In genomic region chr11:6925007-6925577, GRCh38 we compare ENCODE assay signal across 24 cellular contexts. TPM values are rescaled to one million over a fixed set of nuclear protein-coding genes. Genes with fewer than 3 reads are reported as not detected.
DNase-seq lines count a peak whose midpoint lies in the region; ATAC-seq and TF ChIP-seq lines count a peak whose summit lies in the region.
"Had no signal": no experiment of that assay in that cellular context is flagged by ENCODE, and none has a peak within 500 bp of the region (broad histone marks: within the 10 kb centered on the region; RNA-seq: fewer than 3 reads in every experiment).

No MANE protein-coding gene starts in this region.

- no peaks in the 10 kb centered on the region for H3K27me3 ChIP-seq in iPS-15b (ENCODE audit: control insufficient read depth, insufficient read depth, low read length)
- H3K27me3 ChIP-seq: MG63 had no signal

- H3K9me3 ChIP-seq in iPS-15b (ENCODE audit: control insufficient read depth, insufficient read depth, low read length), result no peaks in the 10 kb centered on the region
- H3K9me3 ChIP-seq: BE2C, MG63 had no signal

- H3K36me3 Mint-ChIP-seq in natural killer cell (no peaks in the 10 kb centered on the region), WTC11 (no peaks in the 10 kb centered on the region)
- peaks cover 5% of the 10 kb centered on the region for H3K36me3 Mint-ChIP-seq in natural killer cell treated with Interleukin-12 subunit alpha and Interleukin-12 subunit beta and Interleukin-15 and Interleukin-18, amount 100 ng/mL, for 72 hours
- H3K36me3 Mint-ChIP-seq: activated CD8-positive, alpha-beta memory T cell treated with anti-CD3 and anti-CD28 coated beads, Interleukin-2, amount 10 ng/mL, durations not matched to agents 7 days and 5 days had no signal

- H3K4me1 ChIP-seq in iPS-15b (ENCODE audit: control insufficient read depth, insufficient read depth, low read length), result peaks cover 2% of the 10 kb centered on the region
- H3K4me1 ChIP-seq: BE2C had no signal

- H3K9ac ChIP-seq in iPS-15b (ENCODE audit: low read depth, low read length), result no peak overlapping the region

- DNase-seq in natural killer cell (no peak), WTC11 (ENCODE audit: low spot score) (no peak), middle frontal gyrus (ENCODE audit: extremely low spot score, low spot score) (no peak), NCI-H2171 treated with DMSO at 0.1 percent for 48 hours (lab: John Stamatoyannopoulos, UW) (no peak), hepatic stellate cell (ENCODE audit: low spot score) (no peak)
- no peak for DNase-seq in natural killer cell treated with Interleukin-12 subunit alpha and Interleukin-12 subunit beta and Interleukin-15 and Interleukin-18, amount 100 ng/mL, for 72 hours (ENCODE audit: low spot score)
- DNase-seq: activated CD8-positive, alpha-beta memory T cell treated with anti-CD3 and anti-CD28 coated beads, Interleukin-2, amount 10 ng/mL, durations not matched to agents 7 days and 5 days; aorta; BE2C; DMS79 treated with DMSO at 0.1 percent for 48 hours; NCI-H1436 treated with DMSO at 0.1 percent for 48 hours; retina had no signal

- H3K27me3 Mint-ChIP-seq in natural killer cell (ENCODE audit: low read depth in 2 of 2), result peaks cover 8 to 71% of the 10 kb centered on the region in 2 donors
- H3K27me3 Mint-ChIP-seq in natural killer cell treated with Interleukin-12 subunit alpha and Interleukin-12 subunit beta and Interleukin-15 and Interleukin-18, amount 100 ng/mL, for 72 hours, result peaks cover 37 to 63% of the 10 kb centered on the region in 2 donors
- H3K27me3 Mint-ChIP-seq in WTC11 (ENCODE audit: low read depth), result no peaks in the 10 kb centered on the region; the same call in 1 of the 2 replicates

- H3K36me3 ChIP-seq in iPS-15b (ENCODE audit: control insufficient read depth, insufficient read depth, low read length), result no peaks in the 10 kb centered on the region
- H3K36me3 ChIP-seq: BE2C had no signal

- H3K4me1 Mint-ChIP-seq in natural killer cell (peaks cover 17 to 22% of the 10 kb centered on the region in 2 donors), WTC11 (peaks cover 31% of the 10 kb centered on the region)
- peaks cover 10 to 16% of the 10 kb centered on the region in 2 donors for H3K4me1 Mint-ChIP-seq in natural killer cell treated with Interleukin-12 subunit alpha and Interleukin-12 subunit beta and Interleukin-15 and Interleukin-18, amount 100 ng/mL, for 72 hours (ENCODE audit: low read depth in 2 of 2)

- H3K9me3 Mint-ChIP-seq in natural killer cell (peaks cover 0 to 4% of the 10 kb centered on the region in 2 donors), WTC11 (no peaks in the 10 kb centered on the region)
- H3K9me3 Mint-ChIP-seq in natural killer cell treated with Interleukin-12 subunit alpha and Interleukin-12 subunit beta and Interleukin-15 and Interleukin-18, amount 100 ng/mL, for 72 hours, result peaks cover 10% of the 10 kb centered on the region
- H3K9me3 Mint-ChIP-seq: central memory CD8-positive, alpha-beta T cell had no signal

- no peak for ATAC-seq in natural killer cell
- no peak for ATAC-seq in natural killer cell treated with Interleukin-12 subunit alpha and Interleukin-12 subunit beta and Interleukin-15 and Interleukin-18, amount 100 ng/mL, for 72 hours
- ATAC-seq in WTC11, result no peak
- ATAC-seq in HG03196 (IDR thresholded peaks at IDR 0.05; ENCODE audit: unreplicated experiment), result no peak

- CTCF ChIA-PET in WTC11 (lab: Charles Lee), result interaction anchor here (1.5 to 4.7 kb wide), 2 partner anchors 113 to 219 kb away, joined by 3 to 22 read pairs; no protein-coding TSS in a partner anchor

- H3K4me3 Mint-ChIP-seq in natural killer cell (peak overlapping the region; percentile 26), WTC11 (no peak overlapping the region)
- H3K4me3 Mint-ChIP-seq in natural killer cell treated with Interleukin-12 subunit alpha and Interleukin-12 subunit beta and Interleukin-15 and Interleukin-18, amount 100 ng/mL, for 72 hours, result no peak overlapping the region

- intact Hi-C loops in natural killer cell (cut with micrococcal nuclease), result no loop called here

- POLR2A ChIA-PET in WTC11 (lab: Charles Lee), result no interaction called here

- peak overlapping the region; percentile 93 for H3K4me3 ChIP-seq in iPS-15b (ENCODE audit: low read depth, low read length)
- H3K4me3 ChIP-seq: lung had no signal

- TF ChIP-seq CTCF in natural killer cell (IDR thresholded peaks at IDR 0.05), result no peak
- TF ChIP-seq CTCF in WTC11 (IDR thresholded peaks at IDR 0.05), result no peak

- H3K27ac Mint-ChIP-seq in natural killer cell, result no peak overlapping the region
- H3K27ac Mint-ChIP-seq in natural killer cell treated with Interleukin-12 subunit alpha and Interleukin-12 subunit beta and Interleukin-15 and Interleukin-18, amount 100 ng/mL, for 72 hours, result no peak overlapping the region
- H3K27ac Mint-ChIP-seq in WTC11, result no peak overlapping the region
- H3K27ac Mint-ChIP-seq: activated CD8-positive, alpha-beta memory T cell treated with anti-CD3 and anti-CD28 coated beads, Interleukin-2, amount 10 ng/mL, durations not matched to agents 7 days and 5 days; activated naive CD4-positive, alpha-beta T cell treated with anti-CD3 and anti-CD28 coated beads, Interleukin-2, amount 50 U/mL, for 72 hours had no signal

TF ChIP-seq in WTC11, 78 proteins besides CTCF, POLR2A, EP300 and RAD21:
- no peak for TF ChIP-seq ZNF512 (CRISPR knock-in tag; IDR thresholded peaks at IDR 0.05; ENCODE audit: borderline replicate concordance)
- 0 out of 2 replicates have a peak, but pooled peaks have one; percentile 6 for TF ChIP-seq HMGA2 (CRISPR knock-in tag; IDR thresholded peaks at IDR 0.05)

RNA-seq across cellular contexts. Expression of gene ZNF215, which starts 1.1 kb away (rescaled TPM):
- under 1 TPM in 2 of 3 donors, not detected in 1; 0.26 to 0.80 TPM for total RNA-seq in natural killer cell
- total RNA-seq in natural killer cell treated with Interleukin-12 subunit alpha and Interleukin-12 subunit beta and Interleukin-15 and Interleukin-18, amount 100 ng/mL, for 72 hours, result 1 to 10 TPM in 1 of 2 donors, under 1 TPM in 1; 0.24 to 1.5 TPM
- 13.8 to 15.8 TPM (median 14.1 TPM) in 3 replicates for total RNA-seq in WTC11 (2021)

RNA-seq across cellular contexts. Expression of gene OR2D3, which starts 4.3 kb away (rescaled TPM):
- total RNA-seq in natural killer cell (not detected), WTC11 (2021) (not detected in 3 replicates)
- total RNA-seq in natural killer cell treated with Interleukin-12 subunit alpha and Interleukin-12 subunit beta and Interleukin-15 and Interleukin-18, amount 100 ng/mL, for 72 hours, result not detected
- total RNA-seq: A673; activated CD8-positive, alpha-beta memory T cell treated with anti-CD3 and anti-CD28 coated beads, Interleukin-2, amount 10 ng/mL, durations not matched to agents 7 days and 5 days; activated naive CD4-positive, alpha-beta T cell treated with anti-CD3 and anti-CD28 coated beads, Interleukin-2, amount 50 U/mL, for 72 hours; aorta; epithelial cell of proximal tubule; fibroblast of villous mesenchyme; IMR-90; kidney epithelial cell; lung; omental fat pad had no signal

RNA-seq across cellular contexts. Expression of gene OR2D2, which starts 32.8 kb away (rescaled TPM):
- total RNA-seq in natural killer cell (not detected), WTC11 (2021) (0.16 to 0.26 TPM (median 0.23 TPM) in 3 replicates)
- not detected for total RNA-seq in natural killer cell treated with Interleukin-12 subunit alpha and Interleukin-12 subunit beta and Interleukin-15 and Interleukin-18, amount 100 ng/mL, for 72 hours
- total RNA-seq: A673, aorta had no signal

RNA-seq across cellular contexts. Expression of gene OR10A4, which starts 48.7 kb away (rescaled TPM):
- total RNA-seq in natural killer cell, result not detected
- total RNA-seq in natural killer cell treated with Interleukin-12 subunit alpha and Interleukin-12 subunit beta and Interleukin-15 and Interleukin-18, amount 100 ng/mL, for 72 hours, result not detected
- total RNA-seq in WTC11 (2021), result not detected in 3 replicates
- total RNA-seq: A673; activated CD8-positive, alpha-beta memory T cell treated with anti-CD3 and anti-CD28 coated beads, Interleukin-2, amount 10 ng/mL, durations not matched to agents 7 days and 5 days; activated naive CD4-positive, alpha-beta T cell treated with anti-CD3 and anti-CD28 coated beads, Interleukin-2, amount 50 U/mL, for 72 hours; aorta; epithelial cell of proximal tubule; fibroblast of villous mesenchyme; IMR-90; kidney epithelial cell; lung; omental fat pad had no signal
